8 cellular contexts compared by ENCODE assay signal in genomic region chr6:74574794-74575193, GRCh38.
DNase-seq lines count a peak whose midpoint lies in the region; FAIRE-seq and TF ChIP-seq lines count a peak whose summit lies in the region.

No MANE protein-coding gene starts in this region.

- TF ChIP-seq POLR2A in H1 (IDR thresholded peaks at IDR 0.05; ENCODE audit: control extremely low read depth in 1 of 2, low read depth in 2 of 2, low read length in 2 of 2) (no peak), spleen (IDR thresholded peaks at IDR 0.05) (no peak)

- no peak overlapping the region for H2BK20ac ChIP-seq in H1 (ENCODE audit: low read length)

- no peak overlapping the region for H2BK12ac ChIP-seq in H1 (ENCODE audit: low read depth, low read length)

- H3K79me1 ChIP-seq in H1 (ENCODE audit: low read depth, low read length), result no peaks in the 10 kb centered on the region

- no peak overlapping the region for H3K9ac ChIP-seq in H1 (replicated peaks in 1 of 4; ENCODE audit: extremely low read depth in 1 of 4, low read depth in 3 of 4, low read length in 3 of 4)

- no peak overlapping the region for H2BK120ac ChIP-seq in H1 (replicated peaks; ENCODE audit: low read depth, low read length)

- CTCF ChIA-PET in H1 (lab: Charles Lee; ENCODE audit: partially characterized antibody), result interaction anchor here (0.8 to 1.9 kb wide), 18 partner anchors 9 to 835 kb away, joined by 3 to 8 read pairs (median 4); no protein-coding TSS in a partner anchor

- no peak overlapping the region for H4K5ac ChIP-seq in H1 (ENCODE audit: insufficient read length, low read depth, low read length)

- peak; percentile 53 to 64 for TF ChIP-seq RAD21 in H1 (IDR thresholded peaks at IDR 0.05 in 1 of 2, conservative IDR thresholded peaks at IDR 0.05 in 1 of 2; ENCODE audit: low read depth in 2 of 2, low read length in 2 of 2)

- no peaks in the 10 kb centered on the region for H3K23me2 ChIP-seq in H1 (ENCODE audit: low read depth, low read length)

- 74% methylated on average over 5 of the region's 5 CpGs; no CpG with 5 or more reads in 1 of the 2 experiments for WGBS in H1 (ENCODE audit: extremely low coverage in 1 of 2, insufficient coverage in 1 of 2, insufficient read length in 1 of 2, insufficient replicate concordance in 2 of 2, low coverage in 1 of 2, low lambda C conversion rate in 2 of 2, missing lambda C conversion rate in 1 of 2), 2 experiments
- 37 to 63% (median 51%) methylated on average over 5 of the region's 5 CpGs for WGBS in spleen, 5 donors

- no peak overlapping the region for H4K8ac ChIP-seq in H1 (ENCODE audit: extremely low read depth, insufficient read depth, low read length)

- TF ChIP-seq EP300 in H1 (IDR thresholded peaks at IDR 0.05; ENCODE audit: borderline replicate concordance in 1 of 2, low read depth in 2 of 2, low read length in 2 of 2), result no peak

- H3K27me3 ChIP-seq in H1 (replicated peaks in 1 of 4; ENCODE audit: control insufficient read depth in 3 of 4, extremely low read depth in 1 of 4, insufficient read depth in 3 of 4, low read length in 3 of 4) (no peaks in the 10 kb centered on the region), spleen (replicated peaks in 1 of 7) (no peaks in the 10 kb centered on the region)

- no peak overlapping the region for H2AFZ ChIP-seq in H1 (ENCODE audit: low read length)

- H3K14ac ChIP-seq in H1 (ENCODE audit: insufficient read length), result no peak overlapping the region

- H2BK15ac ChIP-seq in H1 (ENCODE audit: low read length), result no peak overlapping the region

- no peak overlapping the region for H3K23ac ChIP-seq in H1 (ENCODE audit: insufficient read length)

- no peak overlapping the region for H2AK5ac ChIP-seq in H1 (ENCODE audit: low read depth, low read length)

- H3K9me3 ChIP-seq in H1 (ENCODE audit: insufficient read depth in 2 of 2, low read depth in 1 of 2, low read length in 1 of 2) (no peaks in the 10 kb centered on the region), spleen (no peaks in the 10 kb centered on the region)

- TF ChIP-seq CTCF in AG09319 (IDR thresholded peaks at IDR 0.05; ENCODE audit: low read depth, low read length), result peak; percentile 41
- peak in 2 of 3 experiments; percentile 54 to 60; a peak in 3 of 4 replicates for TF ChIP-seq CTCF in H1 (IDR thresholded peaks at IDR 0.05; ENCODE audit: control extremely low read depth in 1 of 3, insufficient read depth in 1 of 3, low read depth in 1 of 3, low read length in 3 of 3)
- TF ChIP-seq CTCF in spleen (IDR thresholded peaks at IDR 0.05 in 8 of 11, conservative IDR thresholded peaks at IDR 0.05 in 3 of 11), result peak in 6 of 11 experiments; percentile 12 to 52 (median 38)

- intact Hi-C loops in spleen (cut with DNase I; ENCODE audit: low total_unique reads), result no loop called here

- no peak for DNase-seq in AG09319 (ENCODE audit: extremely low read depth, low read depth)
- DNase-seq in GM19239 (ENCODE audit: insufficient read length, low spot score), result no peak
- DNase-seq in NCI-H146 (lab: John Stamatoyannopoulos, UW), result peak; percentile 5
- no peak for DNase-seq in H1 (ENCODE audit: low read depth in 1 of 2, low spot score in 2 of 2)
- DNase-seq in spleen, result no peak
- no peak for DNase-seq in epidermal melanocyte (ENCODE audit: insufficient read length, low spot score)
- no peak for DNase-seq in NCI-H1436 treated with DMSO at 0.1 percent for 48 hours (lab: John Stamatoyannopoulos, UW)
- no peak for DNase-seq in cerebellar nuclear complex (lab: John Stamatoyannopoulos, UW)

- no peak overlapping the region for H3K4ac ChIP-seq in H1 (replicated peaks; ENCODE audit: insufficient read length, low read depth, low read length)

- FAIRE-seq in GM19239 (lab: Jason Lieb, UNC) (peak; percentile 53), H1 (lab: Jason Lieb, UNC) (peak; percentile 63)

- no peak overlapping the region for H3K4me2 ChIP-seq in H1 (ENCODE audit: insufficient read depth in 1 of 2, low read depth in 2 of 2, low read length in 2 of 2)

- no peak overlapping the region for H3K4me3 ChIP-seq in H1 (ENCODE audit: extremely low read depth in 1 of 4, insufficient read depth in 2 of 4, low read depth in 3 of 4, low read length in 4 of 4)
- H3K4me3 ChIP-seq in spleen, result no peak overlapping the region

- no peaks in the 10 kb centered on the region for H3K79me2 ChIP-seq in H1 (ENCODE audit: control insufficient read depth in 1 of 2, insufficient read depth in 2 of 2, low read length in 2 of 2)

- H4K91ac ChIP-seq in H1 (replicated peaks; ENCODE audit: insufficient read length, low read length), result no peak overlapping the region

- H2BK5ac ChIP-seq in H1 (ENCODE audit: low read depth, low read length), result no peak overlapping the region

- no peak overlapping the region for H3K18ac ChIP-seq in H1 (ENCODE audit: extremely low read depth, low read length)

- no peak overlapping the region for H3K56ac ChIP-seq in H1 (replicated peaks; ENCODE audit: insufficient read length, low read depth, low read length)

- no peak overlapping the region for H3K27ac ChIP-seq in H1 (ENCODE audit: low read depth, low read length)
- no peak overlapping the region for H3K27ac ChIP-seq in spleen

- no peaks in the 10 kb centered on the region for H4K20me1 ChIP-seq in H1 (replicated peaks in 1 of 2; ENCODE audit: control insufficient read depth in 1 of 2, insufficient read depth in 2 of 2, low read length in 2 of 2)

- POLR2A ChIA-PET in H1 (lab: Charles Lee; ENCODE audit: partially characterized antibody), result no interaction called here

- H3K36me3 ChIP-seq in H1 (ENCODE audit: control insufficient read depth in 2 of 4, insufficient read depth in 4 of 4, low read length in 3 of 4) (no peaks in the 10 kb centered on the region), spleen (no peaks in the 10 kb centered on the region)

- no peaks in the 10 kb centered on the region for H3K4me1 ChIP-seq in H1 (replicated peaks in 1 of 4; ENCODE audit: control insufficient read depth in 3 of 4, insufficient read depth in 4 of 4, low read length in 3 of 4)
- no peaks in the 10 kb centered on the region for H3K4me1 ChIP-seq in spleen

TF ChIP-seq in H1, 55 proteins besides CTCF, POLR2A, EP300 and RAD21:
- no peak for TF ChIP-seq SRF (IDR thresholded peaks at IDR 0.05; ENCODE audit: low read depth, low read length)
- no peak for TF ChIP-seq ZNF274 (IDR thresholded peaks at IDR 0.05; ENCODE audit: borderline replicate concordance, extremely low read depth, low read length)
- no peak for TF ChIP-seq SIRT6 (IDR thresholded peaks at IDR 0.05; ENCODE audit: low read length)
- TF ChIP-seq RFX5 (IDR thresholded peaks at IDR 0.05; ENCODE audit: borderline replicate concordance, low read depth, low read length), result no peak
